Comparison of ENCODE assay signal across 1 cellular context in the genomic region with DNA sequence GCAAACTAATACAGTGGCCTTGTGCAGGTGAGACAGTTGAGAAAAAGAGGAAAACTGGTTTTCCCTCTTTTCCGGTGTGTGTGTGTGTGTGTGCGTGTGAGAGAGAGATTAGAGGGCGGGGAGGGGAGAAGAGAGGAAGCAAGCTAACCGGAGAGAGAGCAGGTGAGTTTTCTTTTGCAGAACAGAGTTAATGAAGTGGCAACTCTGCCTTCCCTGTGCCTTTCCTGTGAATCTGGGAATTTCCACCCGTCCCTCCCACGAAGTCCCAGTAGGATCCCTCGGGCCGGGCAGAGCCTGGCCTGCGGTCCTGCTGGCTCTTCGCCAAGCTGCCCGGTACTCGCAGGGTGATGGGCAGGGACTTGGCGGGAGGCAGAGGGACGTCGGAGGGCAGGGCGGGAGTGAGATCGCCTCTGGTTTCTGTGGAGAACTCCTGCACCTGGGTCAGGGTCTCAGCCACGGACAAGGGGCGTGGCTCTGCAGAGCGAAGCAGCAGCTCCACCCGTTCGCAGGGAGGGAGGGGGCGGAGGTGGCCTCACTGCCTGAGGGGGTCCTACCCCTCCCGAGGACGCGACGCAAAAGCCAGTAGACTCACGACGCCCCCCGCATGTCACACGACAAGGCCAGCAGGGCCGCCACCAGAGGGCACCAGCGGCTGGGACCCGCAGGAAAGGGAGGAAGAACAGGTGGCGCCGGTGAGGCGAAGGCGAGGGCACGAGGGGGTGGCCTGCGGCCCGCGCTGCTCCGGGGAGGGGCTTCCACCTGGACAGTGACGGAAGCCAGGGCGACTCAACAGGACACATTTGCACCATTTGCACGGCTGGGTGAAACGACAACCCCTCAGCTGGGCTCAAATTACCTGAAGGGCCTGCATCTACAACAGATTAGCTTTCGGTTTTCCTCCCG.
TF ChIP-seq lines count a peak whose summit lies in the region.

No MANE protein-coding gene starts in this region.

TF ChIP-seq in K562, 482 proteins besides CTCF, POLR2A, EP300 and RAD21 (continued from another document and continues in another):
- TF ChIP-seq, protein P1, sequence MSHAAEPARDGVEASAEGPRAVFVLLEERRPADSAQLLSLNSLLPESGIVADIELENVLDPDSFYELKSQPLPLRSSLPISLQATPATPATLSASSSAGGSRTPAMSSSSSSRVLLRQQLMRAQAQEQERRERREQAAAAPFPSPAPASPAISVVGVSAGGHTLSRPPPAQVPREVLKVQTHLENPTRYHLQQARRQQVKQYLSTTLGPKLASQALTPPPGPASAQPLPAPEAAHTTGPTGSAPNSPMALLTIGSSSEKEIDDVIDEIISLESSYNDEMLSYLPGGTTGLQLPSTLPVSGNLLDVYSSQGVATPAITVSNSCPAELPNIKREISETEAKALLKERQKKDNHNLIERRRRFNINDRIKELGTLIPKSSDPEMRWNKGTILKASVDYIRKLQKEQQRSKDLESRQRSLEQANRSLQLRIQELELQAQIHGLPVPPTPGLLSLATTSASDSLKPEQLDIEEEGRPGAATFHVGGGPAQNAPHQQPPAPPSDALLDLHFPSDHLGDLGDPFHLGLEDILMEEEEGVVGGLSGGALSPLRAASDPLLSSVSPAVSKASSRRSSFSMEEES (CRISPR knock-in tag; IDR thresholded peaks at IDR 0.05), result no peak
- peak; percentile 79 for TF ChIP-seq GATAD2A (IDR thresholded peaks at IDR 0.05)
- peak; percentile 56 for TF ChIP-seq BCOR (IDR thresholded peaks at IDR 0.05)
- TF ChIP-seq, protein P2, sequence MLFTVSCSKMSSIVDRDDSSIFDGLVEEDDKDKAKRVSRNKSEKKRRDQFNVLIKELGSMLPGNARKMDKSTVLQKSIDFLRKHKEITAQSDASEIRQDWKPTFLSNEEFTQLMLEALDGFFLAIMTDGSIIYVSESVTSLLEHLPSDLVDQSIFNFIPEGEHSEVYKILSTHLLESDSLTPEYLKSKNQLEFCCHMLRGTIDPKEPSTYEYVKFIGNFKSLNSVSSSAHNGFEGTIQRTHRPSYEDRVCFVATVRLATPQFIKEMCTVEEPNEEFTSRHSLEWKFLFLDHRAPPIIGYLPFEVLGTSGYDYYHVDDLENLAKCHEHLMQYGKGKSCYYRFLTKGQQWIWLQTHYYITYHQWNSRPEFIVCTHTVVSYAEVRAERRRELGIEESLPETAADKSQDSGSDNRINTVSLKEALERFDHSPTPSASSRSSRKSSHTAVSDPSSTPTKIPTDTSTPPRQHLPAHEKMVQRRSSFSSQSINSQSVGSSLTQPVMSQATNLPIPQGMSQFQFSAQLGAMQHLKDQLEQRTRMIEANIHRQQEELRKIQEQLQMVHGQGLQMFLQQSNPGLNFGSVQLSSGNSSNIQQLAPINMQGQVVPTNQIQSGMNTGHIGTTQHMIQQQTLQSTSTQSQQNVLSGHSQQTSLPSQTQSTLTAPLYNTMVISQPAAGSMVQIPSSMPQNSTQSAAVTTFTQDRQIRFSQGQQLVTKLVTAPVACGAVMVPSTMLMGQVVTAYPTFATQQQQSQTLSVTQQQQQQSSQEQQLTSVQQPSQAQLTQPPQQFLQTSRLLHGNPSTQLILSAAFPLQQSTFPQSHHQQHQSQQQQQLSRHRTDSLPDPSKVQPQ (CRISPR knock-in tag; IDR thresholded peaks at IDR 0.05; ENCODE audit: borderline replicate concordance), result no peak
- no peak for TF ChIP-seq ZNF707 (CRISPR knock-in tag; conservative IDR thresholded peaks at IDR 0.05)
- TF ChIP-seq MCM3 (IDR thresholded peaks at IDR 0.05), result no peak
- TF ChIP-seq, protein P3, sequence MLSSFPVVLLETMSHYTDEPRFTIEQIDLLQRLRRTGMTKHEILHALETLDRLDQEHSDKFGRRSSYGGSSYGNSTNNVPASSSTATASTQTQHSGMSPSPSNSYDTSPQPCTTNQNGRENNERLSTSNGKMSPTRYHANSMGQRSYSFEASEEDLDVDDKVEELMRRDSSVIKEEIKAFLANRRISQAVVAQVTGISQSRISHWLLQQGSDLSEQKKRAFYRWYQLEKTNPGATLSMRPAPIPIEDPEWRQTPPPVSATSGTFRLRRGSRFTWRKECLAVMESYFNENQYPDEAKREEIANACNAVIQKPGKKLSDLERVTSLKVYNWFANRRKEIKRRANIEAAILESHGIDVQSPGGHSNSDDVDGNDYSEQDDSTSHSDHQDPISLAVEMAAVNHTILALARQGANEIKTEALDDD (IDR thresholded peaks at IDR 0.05), result no peak
- peak; percentile 96; the same call in 1 of the 2 replicates for TF ChIP-seq NR1H2 (CRISPR knock-in tag; IDR thresholded peaks at IDR 0.05)
- TF ChIP-seq, protein P4, sequence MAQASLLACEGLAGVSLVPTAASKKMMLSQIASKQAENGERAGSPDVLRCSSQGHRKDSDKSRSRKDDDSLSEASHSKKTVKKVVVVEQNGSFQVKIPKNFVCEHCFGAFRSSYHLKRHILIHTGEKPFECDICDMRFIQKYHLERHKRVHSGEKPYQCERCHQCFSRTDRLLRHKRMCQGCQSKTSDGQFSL (CRISPR knock-in tag; IDR thresholded peaks at IDR 0.05), result peak; percentile 86
- TF ChIP-seq, protein P4 (tag; IDR thresholded peaks at IDR 0.05), result no peak
- peak; percentile 97 for TF ChIP-seq IRF2 (CRISPR knock-in tag; IDR thresholded peaks at IDR 0.05)
- TF ChIP-seq EZH2 (IDR thresholded peaks at IDR 0.05; ENCODE audit: borderline replicate concordance, low read depth, low read length), result no peak
- TF ChIP-seq ZNF263 (CRISPR knock-in tag; IDR thresholded peaks at IDR 0.05; ENCODE audit: borderline replicate concordance), result peak; percentile 81
- no peak for TF ChIP-seq RBM14 (IDR thresholded peaks at IDR 0.05; ENCODE audit: borderline replicate concordance, insufficient read depth, low read depth, low read length)
- TF ChIP-seq, protein P5, sequence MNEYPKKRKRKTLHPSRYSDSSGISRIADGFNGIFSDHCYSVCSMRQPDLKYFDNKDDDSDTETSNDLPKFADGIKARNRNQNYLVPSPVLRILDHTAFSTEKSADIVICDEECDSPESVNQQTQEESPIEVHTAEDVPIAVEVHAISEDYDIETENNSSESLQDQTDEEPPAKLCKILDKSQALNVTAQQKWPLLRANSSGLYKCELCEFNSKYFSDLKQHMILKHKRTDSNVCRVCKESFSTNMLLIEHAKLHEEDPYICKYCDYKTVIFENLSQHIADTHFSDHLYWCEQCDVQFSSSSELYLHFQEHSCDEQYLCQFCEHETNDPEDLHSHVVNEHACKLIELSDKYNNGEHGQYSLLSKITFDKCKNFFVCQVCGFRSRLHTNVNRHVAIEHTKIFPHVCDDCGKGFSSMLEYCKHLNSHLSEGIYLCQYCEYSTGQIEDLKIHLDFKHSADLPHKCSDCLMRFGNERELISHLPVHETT (CRISPR knock-in tag; conservative IDR thresholded peaks at IDR 0.05 in 1 of 2, IDR thresholded peaks at IDR 0.05 in 1 of 2), result no peak
- peak; percentile 88 for TF ChIP-seq STAG1 (CRISPR knock-in tag; IDR thresholded peaks at IDR 0.05; ENCODE audit: borderline replicate concordance)
- no peak for TF ChIP-seq ZNF644 (tag; IDR thresholded peaks at IDR 0.05; ENCODE audit: low read depth)
- no peak for TF ChIP-seq ZNF324 (CRISPR knock-in tag; IDR thresholded peaks at IDR 0.05)
- no peak for TF ChIP-seq MAFF (IDR thresholded peaks at IDR 0.05; ENCODE audit: low read length)
- TF ChIP-seq SNIP1 (IDR thresholded peaks at IDR 0.05; ENCODE audit: low read depth), result no peak
- peak; percentile 85 for TF ChIP-seq GABPB1 (CRISPR knock-in tag; IDR thresholded peaks at IDR 0.05)
- TF ChIP-seq SIX5 (IDR thresholded peaks at IDR 0.05; ENCODE audit: borderline replicate concordance in 1 of 2, insufficient read depth in 1 of 2, low read depth in 1 of 2, low read length in 2 of 2), result no peak
- no peak for TF ChIP-seq MCM5 (IDR thresholded peaks at IDR 0.05; ENCODE audit: low read depth)
- no peak for TF ChIP-seq DMBX1 (CRISPR knock-in tag; IDR thresholded peaks at IDR 0.05; ENCODE audit: borderline replicate concordance)
- TF ChIP-seq, protein P6, sequence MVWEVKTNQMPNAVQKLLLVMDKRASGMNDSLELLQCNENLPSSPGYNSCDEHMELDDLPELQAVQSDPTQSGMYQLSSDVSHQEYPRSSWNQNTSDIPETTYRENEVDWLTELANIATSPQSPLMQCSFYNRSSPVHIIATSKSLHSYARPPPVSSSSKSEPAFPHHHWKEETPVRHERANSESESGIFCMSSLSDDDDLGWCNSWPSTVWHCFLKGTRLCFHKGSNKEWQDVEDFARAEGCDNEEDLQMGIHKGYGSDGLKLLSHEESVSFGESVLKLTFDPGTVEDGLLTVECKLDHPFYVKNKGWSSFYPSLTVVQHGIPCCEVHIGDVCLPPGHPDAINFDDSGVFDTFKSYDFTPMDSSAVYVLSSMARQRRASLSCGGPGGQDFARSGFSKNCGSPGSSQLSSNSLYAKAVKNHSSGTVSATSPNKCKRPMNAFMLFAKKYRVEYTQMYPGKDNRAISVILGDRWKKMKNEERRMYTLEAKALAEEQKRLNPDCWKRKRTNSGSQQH (CRISPR knock-in tag; IDR thresholded peaks at IDR 0.05), result no peak
- no peak for TF ChIP-seq ZNF561 (CRISPR knock-in tag; conservative IDR thresholded peaks at IDR 0.05)
- no peak for TF ChIP-seq SNRNP70 (optimal IDR thresholded peaks at IDR 0.05; ENCODE audit: low read depth, low read length)
- TF ChIP-seq HIVEP1 (CRISPR knock-in tag; IDR thresholded peaks at IDR 0.05), result no peak
- no peak for TF ChIP-seq GTF2A2 (tag; IDR thresholded peaks at IDR 0.05)
- TF ChIP-seq KLF1 (tag; IDR thresholded peaks at IDR 0.05), result peak; percentile 67
- TF ChIP-seq, protein P7, sequence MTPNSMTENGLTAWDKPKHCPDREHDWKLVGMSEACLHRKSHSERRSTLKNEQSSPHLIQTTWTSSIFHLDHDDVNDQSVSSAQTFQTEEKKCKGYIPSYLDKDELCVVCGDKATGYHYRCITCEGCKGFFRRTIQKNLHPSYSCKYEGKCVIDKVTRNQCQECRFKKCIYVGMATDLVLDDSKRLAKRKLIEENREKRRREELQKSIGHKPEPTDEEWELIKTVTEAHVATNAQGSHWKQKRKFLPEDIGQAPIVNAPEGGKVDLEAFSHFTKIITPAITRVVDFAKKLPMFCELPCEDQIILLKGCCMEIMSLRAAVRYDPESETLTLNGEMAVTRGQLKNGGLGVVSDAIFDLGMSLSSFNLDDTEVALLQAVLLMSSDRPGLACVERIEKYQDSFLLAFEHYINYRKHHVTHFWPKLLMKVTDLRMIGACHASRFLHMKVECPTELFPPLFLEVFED (CRISPR knock-in tag; conservative IDR thresholded peaks at IDR 0.05), result no peak
- TF ChIP-seq ZNF121 (CRISPR knock-in tag; conservative IDR thresholded peaks at IDR 0.05), result peak; percentile 52; the same call in 1 of the 2 replicates
- peak; percentile 28 for TF ChIP-seq RBBP5 (IDR thresholded peaks at IDR 0.05; ENCODE audit: borderline replicate concordance, insufficient read depth, low read length, poor library complexity, severe bottlenecking)
- TF ChIP-seq HMG20B (CRISPR knock-in tag; IDR thresholded peaks at IDR 0.05), result no peak
- no peak; the same call in 1 of the 2 replicates for TF ChIP-seq SREBF2 (CRISPR knock-in tag; IDR thresholded peaks at IDR 0.05)
- no peak for TF ChIP-seq HNRNPK (IDR thresholded peaks at IDR 0.05; ENCODE audit: low read depth, low read length, poor library complexity, severe bottlenecking)
- TF ChIP-seq, protein P8, sequence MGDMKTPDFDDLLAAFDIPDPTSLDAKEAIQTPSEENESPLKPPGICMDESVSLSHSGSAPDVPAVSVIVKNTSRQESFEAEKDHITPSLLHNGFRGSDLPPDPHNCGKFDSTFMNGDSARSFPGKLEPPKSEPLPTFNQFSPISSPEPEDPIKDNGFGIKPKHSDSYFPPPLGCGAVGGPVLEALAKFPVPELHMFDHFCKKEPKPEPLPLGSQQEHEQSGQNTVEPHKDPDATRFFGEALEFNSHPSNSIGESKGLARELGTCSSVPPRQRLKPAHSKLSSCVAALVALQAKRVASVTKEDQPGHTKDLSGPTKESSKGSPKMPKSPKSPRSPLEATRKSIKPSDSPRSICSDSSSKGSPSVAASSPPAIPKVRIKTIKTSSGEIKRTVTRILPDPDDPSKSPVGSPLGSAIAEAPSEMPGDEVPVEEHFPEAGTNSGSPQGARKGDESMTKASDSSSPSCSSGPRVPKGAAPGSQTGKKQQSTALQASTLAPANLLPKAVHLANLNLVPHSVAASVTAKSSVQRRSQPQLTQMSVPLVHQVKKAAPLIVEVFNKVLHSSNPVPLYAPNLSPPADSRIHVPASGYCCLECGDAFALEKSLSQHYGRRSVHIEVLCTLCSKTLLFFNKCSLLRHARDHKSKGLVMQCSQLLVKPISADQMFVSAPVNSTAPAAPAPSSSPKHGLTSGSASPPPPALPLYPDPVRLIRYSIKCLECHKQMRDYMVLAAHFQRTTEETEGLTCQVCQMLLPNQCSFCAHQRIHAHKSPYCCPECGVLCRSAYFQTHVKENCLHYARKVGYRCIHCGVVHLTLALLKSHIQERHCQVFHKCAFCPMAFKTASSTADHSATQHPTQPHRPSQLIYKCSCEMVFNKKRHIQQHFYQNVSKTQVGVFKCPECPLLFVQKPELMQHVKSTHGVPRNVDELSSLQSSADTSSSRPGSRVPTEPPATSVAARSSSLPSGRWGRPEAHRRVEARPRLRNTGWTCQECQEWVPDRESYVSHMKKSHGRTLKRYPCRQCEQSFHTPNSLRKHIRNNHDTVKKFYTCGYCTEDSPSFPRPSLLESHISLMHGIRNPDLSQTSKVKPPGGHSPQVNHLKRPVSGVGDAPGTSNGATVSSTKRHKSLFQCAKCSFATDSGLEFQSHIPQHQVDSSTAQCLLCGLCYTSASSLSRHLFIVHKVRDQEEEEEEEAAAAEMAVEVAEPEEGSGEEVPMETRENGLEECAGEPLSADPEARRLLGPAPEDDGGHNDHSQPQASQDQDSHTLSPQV (IDR thresholded peaks at IDR 0.05), result peak; percentile 96
- TF ChIP-seq KDM2B (CRISPR knock-in tag; IDR thresholded peaks at IDR 0.05), result no peak
- TF ChIP-seq, protein P9, sequence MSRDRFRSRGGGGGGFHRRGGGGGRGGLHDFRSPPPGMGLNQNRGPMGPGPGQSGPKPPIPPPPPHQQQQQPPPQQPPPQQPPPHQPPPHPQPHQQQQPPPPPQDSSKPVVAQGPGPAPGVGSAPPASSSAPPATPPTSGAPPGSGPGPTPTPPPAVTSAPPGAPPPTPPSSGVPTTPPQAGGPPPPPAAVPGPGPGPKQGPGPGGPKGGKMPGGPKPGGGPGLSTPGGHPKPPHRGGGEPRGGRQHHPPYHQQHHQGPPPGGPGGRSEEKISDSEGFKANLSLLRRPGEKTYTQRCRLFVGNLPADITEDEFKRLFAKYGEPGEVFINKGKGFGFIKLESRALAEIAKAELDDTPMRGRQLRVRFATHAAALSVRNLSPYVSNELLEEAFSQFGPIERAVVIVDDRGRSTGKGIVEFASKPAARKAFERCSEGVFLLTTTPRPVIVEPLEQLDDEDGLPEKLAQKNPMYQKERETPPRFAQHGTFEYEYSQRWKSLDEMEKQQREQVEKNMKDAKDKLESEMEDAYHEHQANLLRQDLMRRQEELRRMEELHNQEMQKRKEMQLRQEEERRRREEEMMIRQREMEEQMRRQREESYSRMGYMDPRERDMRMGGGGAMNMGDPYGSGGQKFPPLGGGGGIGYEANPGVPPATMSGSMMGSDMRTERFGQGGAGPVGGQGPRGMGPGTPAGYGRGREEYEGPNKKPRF (IDR thresholded peaks at IDR 0.05; ENCODE audit: low read depth, low read length), result no peak
- no peak for TF ChIP-seq SRSF9 (IDR thresholded peaks at IDR 0.05; ENCODE audit: borderline replicate concordance, low read depth, low read length)
